8 cellular contexts compared by ENCODE assay signal in the genomic region with DNA sequence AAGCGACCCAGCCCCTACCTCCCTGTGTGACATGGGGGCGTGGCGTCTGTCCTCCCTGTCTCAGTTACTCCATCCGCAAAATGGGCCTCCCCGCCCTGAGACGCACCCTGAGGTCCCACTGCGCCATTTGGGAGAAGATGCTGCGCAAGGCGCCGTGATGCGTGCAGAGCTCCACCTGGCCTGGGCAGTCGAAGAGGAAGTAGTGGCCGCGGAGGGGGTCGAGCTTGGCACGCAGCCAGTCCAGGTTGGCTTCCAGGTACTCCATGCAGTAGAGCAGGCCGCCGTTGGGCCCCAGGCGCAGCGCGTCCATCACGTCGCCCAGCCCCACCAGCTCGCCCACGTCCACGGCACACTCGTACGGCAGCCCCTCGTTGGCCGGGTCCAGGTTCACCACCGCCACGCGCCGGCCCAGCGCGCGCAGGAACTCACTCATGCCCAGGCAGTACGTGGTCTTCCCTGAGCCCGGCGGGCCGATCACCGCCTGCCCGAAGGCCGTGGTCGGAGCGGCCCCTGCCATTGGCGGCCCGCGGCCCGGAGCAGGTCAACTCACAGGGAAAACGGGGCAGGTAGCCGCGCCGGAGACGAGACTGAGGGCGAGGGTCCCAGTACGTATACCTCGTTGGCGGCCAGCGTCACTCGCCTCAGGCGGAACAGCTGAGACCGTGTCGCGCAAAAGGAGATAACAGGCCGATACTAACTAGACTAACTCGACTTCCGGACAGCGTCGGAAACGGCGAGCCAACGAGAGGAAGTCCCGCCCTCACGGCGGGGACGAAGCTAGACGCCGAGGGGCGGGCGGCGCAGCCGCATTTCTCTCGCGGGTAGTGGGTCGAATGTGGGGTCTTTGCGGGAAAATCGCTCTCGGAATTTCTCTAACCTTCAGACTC. TPM values are rescaled to one million over a fixed set of nuclear protein-coding genes. Genes with fewer than 3 reads are reported as not detected.
A peak's percentile ranks its signal among the peaks of the same experiment; 100 is the strongest.
DNase-seq lines count a peak whose midpoint lies in the region; ATAC-seq, FAIRE-seq and TF ChIP-seq lines count a peak whose summit lies in the region.

A gene (minus strand): TSS at position 704 of the 887 bp plus-strand sequence. CDS start 187 bp downstream, at position 517.

- peak; percentile 97 for TF ChIP-seq POLR2A in GM12892 (IDR thresholded peaks at IDR 0.05; ENCODE audit: low read depth, low read length)

- peak within 1 kb of the TSS; percentile 86 for H3K4me3 ChIP-seq in retinal pigment epithelial cell (ENCODE audit: low read length)

- no peak for TF ChIP-seq CTCF in retinal pigment epithelial cell (conservative IDR thresholded peaks at IDR 0.05; ENCODE audit: low read depth, low read length)

- peak; percentile 95 for FAIRE-seq in GM12892 (lab: Jason Lieb, UNC)

- DNase-seq in GM12892 (ENCODE audit: insufficient read length) (peak; percentile 96), NCI-H1436 (lab: John Stamatoyannopoulos, UW) (peak; percentile 62), T1000 (lab: John Stamatoyannopoulos, UW) (peak; percentile 40), astrocyte of the hippocampus (ENCODE audit: low read depth, low spot score) (peak; percentile 90), hippocampal formation (lab: John Stamatoyannopoulos, UW) (peak; percentile 69 to 74), retinal pigment epithelial cell (ENCODE audit: low read depth) (no peak), kidney glomerular epithelial cell (lab: John Stamatoyannopoulos, UW) (no peak)

- ATAC-seq in HG02759 (IDR thresholded peaks at IDR 0.05; ENCODE audit: unreplicated experiment): peak; percentile 88

RNA-seq across cellular contexts. Expression of the gene that starts here (rescaled TPM):
- polyA plus RNA-seq in GM12892 (2012; ENCODE audit: missing spikeins): 16.8 TPM

Comparison
In these comparisons a context has a peak if more than half of its experiments do, and no peak if none do; other contexts are left out.
1. DNase-seq: peak in GM12892 (single experiment), NCI-H1436 (single experiment), T1000 (single experiment), astrocyte of the hippocampus (single experiment) and hippocampal formation (2 of 2); none in retinal pigment epithelial cell (single experiment) and kidney glomerular epithelial cell (single experiment).